2 cellular contexts compared by ENCODE assay signal in genomic region chr9:126676102-126676684, GRCh38.
TF ChIP-seq lines count a peak whose summit lies in the region.

No MANE protein-coding gene starts in this region.

TF ChIP-seq in IMR-90, 13 proteins besides CTCF, POLR2A, EP300 and RAD21:
- no peak for TF ChIP-seq MXI1 (IDR thresholded peaks at IDR 0.05; ENCODE audit: borderline replicate concordance, low read depth, low read length)
- no peak for TF ChIP-seq BHLHE40 (IDR thresholded peaks at IDR 0.05; ENCODE audit: low read depth, low read length)
- TF ChIP-seq USF2 (IDR thresholded peaks at IDR 0.05; ENCODE audit: low read depth, low read length), result no peak
- no peak for TF ChIP-seq FOS (IDR thresholded peaks at IDR 0.05; ENCODE audit: low read depth, low read length)
- no peak for TF ChIP-seq RCOR1 (IDR thresholded peaks at IDR 0.05; ENCODE audit: insufficient replicate concordance, low read length)
- TF ChIP-seq SMC3 (IDR thresholded peaks at IDR 0.05; ENCODE audit: low read depth, low read length), result no peak
- TF ChIP-seq RFX5 (IDR thresholded peaks at IDR 0.05; ENCODE audit: low read depth, low read length), result no peak
- TF ChIP-seq CEBPB (IDR thresholded peaks at IDR 0.05; ENCODE audit: low read depth, low read length), result no peak
- no peak for TF ChIP-seq ELK1 (IDR thresholded peaks at IDR 0.05; ENCODE audit: borderline replicate concordance, low read depth, low read length)
- no peak for TF ChIP-seq NFE2L2 (IDR thresholded peaks at IDR 0.05; ENCODE audit: low read depth, low read length)
- no peak for TF ChIP-seq MAFK (IDR thresholded peaks at IDR 0.05; ENCODE audit: low read depth, low read length)
- TF ChIP-seq MAZ (IDR thresholded peaks at IDR 0.05; ENCODE audit: borderline replicate concordance, low read depth, low read length), result no peak
- no peak for TF ChIP-seq CHD1 (IDR thresholded peaks at IDR 0.05; ENCODE audit: low read depth, low read length)

TF ChIP-seq in H1, 55 proteins besides CTCF, POLR2A, EP300 and RAD21:
- TF ChIP-seq HDAC2 (IDR thresholded peaks at IDR 0.05; ENCODE audit: borderline replicate concordance in 1 of 2, low read depth in 2 of 2, low read length in 2 of 2) (peak in 1 of 2 experiments; percentile 91; a peak in 1 of 4 replicates), KDM5A (IDR thresholded peaks at IDR 0.05; ENCODE audit: low read length) (no peak), TEAD4 (IDR thresholded peaks at IDR 0.05; ENCODE audit: low read depth, low read length) (no peak), TAF1 (IDR thresholded peaks at IDR 0.05; ENCODE audit: low read depth, low read length) (0 out of 2 replicates have a peak, but pooled peaks have one; percentile 6), SUZ12 (IDR thresholded peaks at IDR 0.05; ENCODE audit: low read length) (0 out of 2 replicates have a peak, but pooled peaks have one; percentile 37)
TF ChIP-seq in H1: peak in this region for 3.
